12 cellular contexts compared by ENCODE assay signal in the genomic region with DNA sequence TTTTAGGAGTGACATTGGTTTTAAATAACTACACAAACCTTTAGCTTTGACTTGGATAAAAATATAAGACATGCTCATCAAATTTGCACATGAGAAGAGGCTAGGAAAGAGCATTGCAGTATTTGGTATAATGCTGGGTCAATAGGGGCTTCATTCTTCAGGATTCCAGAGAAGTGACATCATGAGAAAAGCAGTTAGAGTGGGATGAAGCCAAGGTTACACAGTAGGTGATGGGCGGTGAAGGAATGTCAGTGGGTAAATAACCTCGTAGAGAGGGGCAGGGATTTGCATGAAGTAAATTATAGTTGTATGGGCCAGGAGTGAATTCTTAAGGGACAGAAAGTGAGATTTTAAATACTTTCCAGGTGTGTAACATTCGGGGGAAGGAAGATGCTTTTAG.
A peak's percentile ranks its signal among the peaks of the same experiment; 100 is the strongest.
DNase-seq lines count a peak whose midpoint lies in the region; ATAC-seq, FAIRE-seq and TF ChIP-seq lines count a peak whose summit lies in the region.
"Had no signal": no experiment of that assay in that cellular context is flagged by ENCODE, and none has a peak within 500 bp of the region (broad histone marks: within the 10 kb centered on the region; RNA-seq: fewer than 3 reads in every experiment).

No MANE protein-coding gene starts in this region.

- no peaks in the 10 kb centered on the region for H3K27me3 ChIP-seq in mammary epithelial cell (ENCODE audit: insufficient read depth, low read length)
- H3K27me3 ChIP-seq in astrocyte (ENCODE audit: insufficient read depth, low read length) = no peaks in the 10 kb centered on the region
- no peaks in the 10 kb centered on the region for H3K27me3 ChIP-seq in stomach smooth muscle (ENCODE audit: control insufficient read depth in 1 of 2, insufficient read depth in 2 of 2, low read length in 2 of 2)
- H3K27me3 ChIP-seq: spleen had no signal

- intact Hi-C loops in MCF 10A (cut with micrococcal nuclease) = no loop called here
- intact Hi-C loops in mammary epithelial cell (cut with micrococcal nuclease) = no loop called here
- intact Hi-C loops in activated T-helper 1 cell treated with anti-CD3 and anti-CD28 coated beads, Interleukin-12 subunit alpha, Interleukin-12 subunit beta, Interleukin-2, Interleukin-4 antibody, amounts not matched to agents 30 ng/mL and 10 ng/mL and 1 ng/mL, durations not matched to agents 14 hours and 24 hours and 36 hours (cut with micrococcal nuclease) = no loop called here

- H3K9me3 Mint-ChIP-seq in MCF 10A (ENCODE audit: unreplicated experiment) = no peaks in the 10 kb centered on the region
- no peaks in the 10 kb centered on the region for H3K9me3 Mint-ChIP-seq in astrocyte (ENCODE audit: unreplicated experiment)
- H3K9me3 Mint-ChIP-seq in activated T-helper 1 cell treated with anti-CD3 and anti-CD28 coated beads, Interleukin-12 subunit alpha, Interleukin-12 subunit beta, Interleukin-2, Interleukin-4 antibody, amounts not matched to agents 30 ng/mL and 10 ng/mL and 1 ng/mL, durations not matched to agents 14 hours and 24 hours and 36 hours = no peaks in the 10 kb centered on the region
- H3K9me3 Mint-ChIP-seq: activated naive CD4-positive, alpha-beta T cell treated with anti-CD3 and anti-CD28 coated beads, Interleukin-2, amount 50 U/mL, for 24 hours had no signal

- peak; percentile 73 for FAIRE-seq in astrocyte (lab: Jason Lieb, UNC)
- FAIRE-seq: A204.1, endometrium had no signal

- H4K20me1 ChIP-seq in mammary epithelial cell (ENCODE audit: insufficient read depth, low read length) (no peaks in the 10 kb centered on the region), astrocyte (ENCODE audit: insufficient read depth, low read length) (no peaks in the 10 kb centered on the region)

- H3K27me3 Mint-ChIP-seq in MCF 10A (ENCODE audit: insufficient read depth, unreplicated experiment) = no peaks in the 10 kb centered on the region
- no peaks in the 10 kb centered on the region for H3K27me3 Mint-ChIP-seq in astrocyte (ENCODE audit: low read depth, unreplicated experiment)
- no peaks in the 10 kb centered on the region for H3K27me3 Mint-ChIP-seq in activated T-helper 1 cell treated with anti-CD3 and anti-CD28 coated beads, Interleukin-12 subunit alpha, Interleukin-12 subunit beta, Interleukin-2, Interleukin-4 antibody, amounts not matched to agents 30 ng/mL and 10 ng/mL and 1 ng/mL, durations not matched to agents 14 hours and 24 hours and 36 hours (ENCODE audit: insufficient read depth)
- H3K27me3 Mint-ChIP-seq: activated naive CD4-positive, alpha-beta T cell treated with anti-CD3 and anti-CD28 coated beads, Interleukin-2, amount 50 U/mL, for 24 hours had no signal

- H3K4me2 ChIP-seq in mammary epithelial cell (ENCODE audit: insufficient read depth, low read depth, low read length) (no peak overlapping the region), astrocyte (ENCODE audit: low read length) (peak overlapping the region; percentile 60)

- BruUV-seq in MCF 10A (replicated peaks; lab: Mats Ljungman, UMichigan) = no TSS peak
- BruUV-seq in mammary epithelial cell (replicated peaks; lab: Mats Ljungman, UMichigan) = no TSS peak

- H3K4me1 ChIP-seq in mammary epithelial cell (ENCODE audit: insufficient read depth, low read length) = no peaks in the 10 kb centered on the region
- peaks cover 18% of the 10 kb centered on the region for H3K4me1 ChIP-seq in astrocyte (ENCODE audit: insufficient read depth, low read length)
- H3K4me1 ChIP-seq in stomach smooth muscle (ENCODE audit: control insufficient read depth, insufficient read depth, low read length) = no peaks in the 10 kb centered on the region

- CTCF ChIA-PET in MCF 10A (lab: Yijun Ruan, JAX) = interaction anchor here (0.6 kb wide), 1 partner anchor 32 kb away, joined by 4 read pairs; no protein-coding TSS in a partner anchor
- CTCF ChIA-PET in mammary epithelial cell (lab: Charles Lee; ENCODE audit: low non-redundant PET) = no interaction called here

- POLR2A ChIA-PET in MCF 10A (lab: Yijun Ruan, JAX) = no interaction called here

- H3K36me3 Mint-ChIP-seq in MCF 10A (ENCODE audit: insufficient read depth, unreplicated experiment) (no peaks in the 10 kb centered on the region), astrocyte (ENCODE audit: low read depth, unreplicated experiment) (no peaks in the 10 kb centered on the region)
- no peaks in the 10 kb centered on the region for H3K36me3 Mint-ChIP-seq in activated T-helper 1 cell treated with anti-CD3 and anti-CD28 coated beads, Interleukin-12 subunit alpha, Interleukin-12 subunit beta, Interleukin-2, Interleukin-4 antibody, amounts not matched to agents 30 ng/mL and 10 ng/mL and 1 ng/mL, durations not matched to agents 14 hours and 24 hours and 36 hours (ENCODE audit: low read depth)
- H3K36me3 Mint-ChIP-seq: activated naive CD4-positive, alpha-beta T cell treated with anti-CD3 and anti-CD28 coated beads, Interleukin-2, amount 50 U/mL, for 24 hours had no signal

- no peak overlapping the region for H3K27ac ChIP-seq in mammary epithelial cell (ENCODE audit: insufficient read depth, low read depth, low read length)
- peak overlapping the region; percentile 67 for H3K27ac ChIP-seq in astrocyte (ENCODE audit: low read depth, low read length)
- H3K27ac ChIP-seq in stomach smooth muscle (ENCODE audit: low read length) = peak overlapping the region; percentile 61

- H3K4me3 ChIP-seq in mammary epithelial cell (replicated peaks in 1 of 3; ENCODE audit: insufficient read depth in 1 of 3, low read depth in 2 of 3, low read length in 3 of 3) (no peak overlapping the region), astrocyte (ENCODE audit: insufficient read depth, low read depth, low read length) (peak overlapping the region; percentile 7), stomach smooth muscle (ENCODE audit: low read length in 2 of 2) (no peak overlapping the region)
- H3K4me3 ChIP-seq: spleen had no signal

- H2AFZ ChIP-seq in mammary epithelial cell (ENCODE audit: low read depth, low read length) (no peak overlapping the region), astrocyte (ENCODE audit: low read depth, low read length) (no peak overlapping the region)

- H3K9me3 ChIP-seq in mammary epithelial cell (replicated peaks; ENCODE audit: insufficient read depth, low read length) = no peaks in the 10 kb centered on the region
- H3K9me3 ChIP-seq in astrocyte (ENCODE audit: insufficient read depth, low read depth, low read length) = no peaks in the 10 kb centered on the region
- no peaks in the 10 kb centered on the region for H3K9me3 ChIP-seq in stomach smooth muscle (ENCODE audit: control insufficient read depth in 2 of 2, low read length in 2 of 2)
- H3K9me3 ChIP-seq: spleen had no signal

- peaks cover 6% of the 10 kb centered on the region for H3K4me1 Mint-ChIP-seq in MCF 10A (ENCODE audit: insufficient read depth, unreplicated experiment)
- peaks cover 26% of the 10 kb centered on the region for H3K4me1 Mint-ChIP-seq in astrocyte (ENCODE audit: low read depth, unreplicated experiment)
- H3K4me1 Mint-ChIP-seq in activated T-helper 1 cell treated with anti-CD3 and anti-CD28 coated beads, Interleukin-12 subunit alpha, Interleukin-12 subunit beta, Interleukin-2, Interleukin-4 antibody, amounts not matched to agents 30 ng/mL and 10 ng/mL and 1 ng/mL, durations not matched to agents 14 hours and 24 hours and 36 hours (ENCODE audit: low read depth) = no peaks in the 10 kb centered on the region
- H3K4me1 Mint-ChIP-seq: activated naive CD4-positive, alpha-beta T cell treated with anti-CD3 and anti-CD28 coated beads, Interleukin-2, amount 50 U/mL, for 24 hours had no signal

- dilution Hi-C loops in mammary epithelial cell (cut with HindIII; ENCODE audit: low sequenced_read_pairs) = no loop called here

- no peak overlapping the region for H3K9ac ChIP-seq in mammary epithelial cell (ENCODE audit: insufficient read depth, low read length)
- H3K9ac ChIP-seq in astrocyte (ENCODE audit: low read length) = peak overlapping the region; percentile 38
- H3K9ac ChIP-seq in stomach smooth muscle (ENCODE audit: low read length in 2 of 2) = no peak overlapping the region

- peak overlapping the region; percentile 6 for H3K27ac Mint-ChIP-seq in MCF 10A (ENCODE audit: low read depth, unreplicated experiment)
- H3K27ac Mint-ChIP-seq in astrocyte (ENCODE audit: unreplicated experiment) = peak overlapping the region; percentile 98
- H3K27ac Mint-ChIP-seq in activated T-helper 1 cell treated with anti-CD3 and anti-CD28 coated beads, Interleukin-12 subunit alpha, Interleukin-12 subunit beta, Interleukin-2, Interleukin-4 antibody, amounts not matched to agents 30 ng/mL and 10 ng/mL and 1 ng/mL, durations not matched to agents 14 hours and 24 hours and 36 hours = no peak overlapping the region
- H3K27ac Mint-ChIP-seq: activated naive CD4-positive, alpha-beta T cell treated with anti-CD3 and anti-CD28 coated beads, Interleukin-2, amount 50 U/mL, for 24 hours had no signal

- H3K4me3 Mint-ChIP-seq in MCF 10A (ENCODE audit: unreplicated experiment) = no peak overlapping the region
- H3K4me3 Mint-ChIP-seq in astrocyte (ENCODE audit: unreplicated experiment) = peak overlapping the region; percentile 51
- H3K4me3 Mint-ChIP-seq in activated T-helper 1 cell treated with anti-CD3 and anti-CD28 coated beads, Interleukin-12 subunit alpha, Interleukin-12 subunit beta, Interleukin-2, Interleukin-4 antibody, amounts not matched to agents 30 ng/mL and 10 ng/mL and 1 ng/mL, durations not matched to agents 14 hours and 24 hours and 36 hours = no peak overlapping the region
- H3K4me3 Mint-ChIP-seq: activated naive CD4-positive, alpha-beta T cell treated with anti-CD3 and anti-CD28 coated beads, Interleukin-2, amount 50 U/mL, for 24 hours had no signal

- in situ Hi-C loops in mammary epithelial cell (cut with MboI; ENCODE audit: low sequenced_read_pairs in 2 of 2) = no loop called here

- no peak for DNase-seq in MCF 10A (ENCODE audit: unreplicated experiment)
- no peak for DNase-seq in mammary epithelial cell
- peak; percentile 91 for DNase-seq in astrocyte (ENCODE audit: low read depth)
- peak; percentile 61 for DNase-seq in iPS-NIHi11 (ENCODE audit: low spot score)
- DNase-seq in Ammon's horn (ENCODE audit: low spot score) = no peak
- no peak for DNase-seq in activated T-helper 1 cell treated with anti-CD3 and anti-CD28 coated beads, Interleukin-12 subunit alpha, Interleukin-12 subunit beta, Interleukin-2, Interleukin-4 antibody, amounts not matched to agents 30 ng/mL and 10 ng/mL and 1 ng/mL, durations not matched to agents 14 hours and 24 hours and 36 hours (ENCODE audit: low spot score)
- DNase-seq: spleen had no signal

- H3K36me3 ChIP-seq in mammary epithelial cell (ENCODE audit: insufficient read depth, low read length) = no peaks in the 10 kb centered on the region
- H3K36me3 ChIP-seq in astrocyte (ENCODE audit: insufficient read depth, low read length) = no peaks in the 10 kb centered on the region
- no peaks in the 10 kb centered on the region for H3K36me3 ChIP-seq in stomach smooth muscle (ENCODE audit: control insufficient read depth in 2 of 2, insufficient read depth in 2 of 2, low read length in 2 of 2)
- H3K36me3 ChIP-seq: spleen had no signal

- no peak for TF ChIP-seq CTCF in MCF 10A (IDR thresholded peaks at IDR 0.05; ENCODE audit: unreplicated experiment)
- no peak for TF ChIP-seq CTCF in mammary epithelial cell (conservative IDR thresholded peaks at IDR 0.05 in 1 of 2, IDR thresholded peaks at IDR 0.05 in 1 of 2; ENCODE audit: extremely low read depth in 1 of 2, insufficient read depth in 1 of 2, low read depth in 1 of 2, low read length in 2 of 2)
- no peak for TF ChIP-seq CTCF in astrocyte (IDR thresholded peaks at IDR 0.05; ENCODE audit: insufficient read depth, low read depth, low read length)

- no peaks in the 10 kb centered on the region for H3K79me2 ChIP-seq in mammary epithelial cell (ENCODE audit: insufficient read depth, low read length)
- no peaks in the 10 kb centered on the region for H3K79me2 ChIP-seq in astrocyte (ENCODE audit: insufficient read depth, low read length)

- ATAC-seq in GM19395 (IDR thresholded peaks at IDR 0.05; ENCODE audit: unreplicated experiment) = no peak

- 23% methylated on average over 3 of the region's 3 CpGs for WGBS in mammary epithelial cell (ENCODE audit: low coverage, missing lambda C conversion rate)

Comparison
In these comparisons a context has a peak if more than half of its experiments do, and no peak if none do; other contexts are left out.
1. DNase-seq: peak in astrocyte (single experiment) and iPS-NIHi11 (single experiment); none in MCF 10A (single experiment), mammary epithelial cell (single experiment), Ammon's horn (single experiment) and activated T-helper 1 cell treated with anti-CD3 and anti-CD28 coated beads, Interleukin-12 subunit alpha, Interleukin-12 subunit beta, Interleukin-2, Interleukin-4 antibody, amounts not matched to agents 30 ng/mL and 10 ng/mL and 1 ng/mL, durations not matched to agents 14 hours and 24 hours and 36 hours (single experiment).